ENCODE assay signal across 10 cellular contexts in the genomic region with DNA sequence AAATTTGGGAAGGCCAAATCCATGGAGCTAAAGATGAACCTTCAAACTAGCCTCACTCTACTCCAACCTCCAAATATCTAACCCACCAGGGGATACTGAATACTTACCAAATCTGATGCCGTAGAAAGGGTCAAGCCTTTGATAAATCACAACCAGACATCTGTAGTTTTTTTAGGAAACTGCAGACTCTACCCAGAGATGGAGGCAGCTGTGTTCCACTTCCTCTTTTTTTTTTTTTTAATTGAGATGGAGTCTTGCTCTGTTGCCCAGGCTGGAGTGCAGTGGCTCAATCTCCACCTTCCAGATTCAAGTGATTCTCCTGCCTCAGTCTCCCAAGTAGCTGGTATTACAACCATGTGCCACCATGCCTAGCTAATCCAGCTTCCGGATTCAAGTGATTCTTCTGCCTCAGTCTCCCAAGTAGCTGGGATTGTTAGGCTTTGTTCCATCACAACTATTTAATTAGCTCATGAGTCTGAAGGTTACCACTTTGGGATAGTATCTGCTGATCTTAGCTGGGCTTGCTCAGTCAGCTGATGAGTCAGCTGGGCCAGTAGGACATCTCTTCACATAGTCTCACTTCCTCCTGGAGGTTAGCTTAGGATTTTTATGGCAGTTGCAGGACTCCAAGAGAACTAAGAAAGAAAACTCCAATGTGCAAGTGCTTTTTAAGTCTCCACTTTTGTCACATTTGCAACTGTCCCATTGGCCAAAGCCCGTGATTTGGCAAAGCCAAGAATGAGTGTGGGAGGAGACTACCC. TPM values are rescaled to one million over a fixed set of nuclear protein-coding genes. Genes with fewer than 3 reads are reported as not detected.
DNase-seq lines count a peak whose midpoint lies in the region; ATAC-seq, FAIRE-seq and TF ChIP-seq lines count a peak whose summit lies in the region.
"Had no signal": no experiment of that assay in that cellular context is flagged by ENCODE, and none has a peak within 500 bp of the region (broad histone marks: within the 10 kb centered on the region; RNA-seq: fewer than 3 reads in every experiment).

No MANE protein-coding gene starts in this region.

- 98% methylated on average over 3 of the region's 3 CpGs for WGBS in HepG2 (ENCODE audit: low lambda C conversion rate)
- WGBS in smooth muscle cell (ENCODE audit: low lambda C conversion rate), result 89% methylated on average over 3 of the region's 3 CpGs
- WGBS in suprapubic skin, result 88% methylated on average over 3 of the region's 3 CpGs

- H3K27ac ChIP-seq in HepG2 (ENCODE audit: extremely low read length, insufficient read depth, low read length) (no peak overlapping the region), smooth muscle cell (ENCODE audit: low read depth) (no peak overlapping the region), suprapubic skin (no peak overlapping the region)
- H3K27ac ChIP-seq: cardiac muscle cell had no signal

- H3K4me3 ChIP-seq in HepG2 (replicated peaks in 1 of 3; ENCODE audit: insufficient read depth in 1 of 3, low read depth in 2 of 3, low read length in 3 of 3) (no peak overlapping the region), smooth muscle cell (no peak overlapping the region), suprapubic skin (no peak overlapping the region)
- H3K4me3 ChIP-seq: cardiac muscle cell had no signal

- DNase-seq in NCI-H226 (peak; percentile 36), HepG2 (ENCODE audit: low spot score) (peak; percentile 59), smooth muscle cell (lab: John Stamatoyannopoulos, UW; ENCODE audit: unreplicated experiment) (no peak), ACHN (no peak), suprapubic skin (ENCODE audit: low spot score in 2 of 2) (no peak)
- DNase-seq in stimulated activated CD4-positive, alpha-beta T cell treated with anti-CD3 and anti-CD28 coated beads, Interleukin-1b, Interleukin-23, amount 100 ng/mL, for 48 hours, result no peak
- DNase-seq: NCI-H1436 treated with DMSO at 0.1 percent for 48 hours had no signal

- TF ChIP-seq CTCF in HepG2 (CRISPR knock-in tag; IDR thresholded peaks at IDR 0.05), result no peak
- TF ChIP-seq CTCF in smooth muscle cell (IDR thresholded peaks at IDR 0.05; ENCODE audit: borderline replicate concordance, insufficient read depth, poor library complexity, severe bottlenecking), result no peak
- TF ChIP-seq CTCF in suprapubic skin (IDR thresholded peaks at IDR 0.05), result no peak

- TF ChIP-seq POLR2A in HepG2 (IDR thresholded peaks at IDR 0.05; ENCODE audit: insufficient read depth in 1 of 2, low read depth in 2 of 2, low read length in 2 of 2) (no peak), suprapubic skin (IDR thresholded peaks at IDR 0.05) (no peak)

- no peaks in the 10 kb centered on the region for H3K27me3 ChIP-seq in HepG2 (ENCODE audit: control insufficient read depth in 1 of 2, insufficient read depth in 2 of 2, low read length in 2 of 2)
- H3K27me3 ChIP-seq in smooth muscle cell (ENCODE audit: low read depth), result no peaks in the 10 kb centered on the region
- H3K27me3 ChIP-seq in suprapubic skin, result no peaks in the 10 kb centered on the region
- H3K27me3 ChIP-seq: cardiac muscle cell had no signal

- CTCF ChIA-PET in HepG2 (lab: Yijun Ruan, JAX; ENCODE audit: low intra/inter-chr PET ratio, low total read pairs), result no interaction called here

- H4K20me1 ChIP-seq in HepG2 (ENCODE audit: insufficient read depth, low read length), result no peaks in the 10 kb centered on the region
- H4K20me1 ChIP-seq in smooth muscle cell (ENCODE audit: low read depth), result no peaks in the 10 kb centered on the region

- intact Hi-C loops in HepG2 (cut with micrococcal nuclease; ENCODE audit: unreplicated experiment), result no loop called here

- H3K9ac ChIP-seq in HepG2 (ENCODE audit: insufficient read depth, low read depth, low read length), result no peak overlapping the region
- H3K9ac ChIP-seq in smooth muscle cell (ENCODE audit: low read depth), result no peak overlapping the region

- in situ Hi-C loops in HepG2 (cut with HindIII; ENCODE audit: extremely low pct_ligation_motif_present, low pct_unique_long_range_greater_than_20kb), result no loop called here
- in situ Hi-C loops in ACHN (cut with HindIII; ENCODE audit: low pct_ligation_motif_present, low pct_unique_long_range_greater_than_20kb, low sequenced_read_pairs), result no loop called here

- peaks cover 29% of the 10 kb centered on the region for H3K79me2 ChIP-seq in HepG2 (ENCODE audit: insufficient read depth, low read length)
- H3K79me2 ChIP-seq in smooth muscle cell (ENCODE audit: low read depth), result no peaks in the 10 kb centered on the region

- ATAC-seq in GM18909 (IDR thresholded peaks at IDR 0.05; ENCODE audit: poor library complexity, unreplicated experiment), result peak; percentile 90
- ATAC-seq in HG02840 (IDR thresholded peaks at IDR 0.05; ENCODE audit: low FRiP score, unreplicated experiment), result peak; percentile 78
- ATAC-seq in HepG2, result peak; percentile 89

- H3K36me3 ChIP-seq in HepG2 (replicated peaks in 1 of 2; ENCODE audit: control insufficient read depth in 1 of 2, insufficient read depth in 2 of 2, low read length in 2 of 2), result no peaks in the 10 kb centered on the region; a peak in 2 of 5 replicates
- H3K36me3 ChIP-seq in smooth muscle cell (ENCODE audit: low read depth), result no peaks in the 10 kb centered on the region
- H3K36me3 ChIP-seq in suprapubic skin, result no peaks in the 10 kb centered on the region
- H3K36me3 ChIP-seq: cardiac muscle cell had no signal

- FAIRE-seq in HepG2 (lab: Jason Lieb, UNC), result no peak

- BruUV-seq in HepG2 (replicated peaks; lab: Mats Ljungman, UMichigan), result no TSS peak

- POLR2A ChIA-PET in HepG2 (lab: Yijun Ruan, JAX), result interaction anchor here (0.7 to 1.9 kb wide), 4 partner anchors 10 to 30 kb away, joined by 3 to 11 read pairs (median 3); a partner anchor contains a TSS

- H3F3A ChIP-seq in smooth muscle cell (ENCODE audit: low read depth), result no peaks in the 10 kb centered on the region

- TF ChIP-seq RAD21 in HepG2 (CRISPR knock-in tag; IDR thresholded peaks at IDR 0.05), result no peak

- no peak overlapping the region for H2AFZ ChIP-seq in HepG2 (ENCODE audit: low read length)
- H2AFZ ChIP-seq in smooth muscle cell (ENCODE audit: low read depth), result no peak overlapping the region

- H3K4me2 ChIP-seq in HepG2 (ENCODE audit: low read depth, low read length) (no peak overlapping the region), smooth muscle cell (no peak overlapping the region)

- H3K4me1 ChIP-seq in HepG2 (ENCODE audit: insufficient read depth, low read length) (peaks cover 27% of the 10 kb centered on the region), smooth muscle cell (ENCODE audit: low read depth) (no peaks in the 10 kb centered on the region), suprapubic skin (no peaks in the 10 kb centered on the region)

- TF ChIP-seq EP300 in HepG2 (IDR thresholded peaks at IDR 0.05; ENCODE audit: low read depth in 2 of 2, low read length in 2 of 2) (no peak), HepG2 (CRISPR knock-in tag; IDR thresholded peaks at IDR 0.05; ENCODE audit: borderline replicate concordance) (no peak), suprapubic skin (IDR thresholded peaks at IDR 0.05) (no peak)

- no peaks in the 10 kb centered on the region for H3K9me3 ChIP-seq in HepG2 (ENCODE audit: low read length)
- H3K9me3 ChIP-seq in smooth muscle cell (replicated peaks; ENCODE audit: low read depth), result no peaks in the 10 kb centered on the region
- H3K9me3 ChIP-seq in suprapubic skin, result no peaks in the 10 kb centered on the region

RNA-seq across cellular contexts. Expression of a gene that starts 13.3 kb away (rescaled TPM):
- total RNA-seq in HepG2 (2016; rRNA removed; fragmentation: Illumina TruSeq; extraction: Trizol) (2.9 and 4.5 TPM in 2 replicates), smooth muscle cell (1.4 and 1.6 TPM in 2 replicates), suprapubic skin (1 to 10 TPM; 1.6 to 3.6 (median 3.0) TPM)
- total RNA-seq in HepG2 (2016; cell fraction: cytosol; rRNA removed; fragmentation: Illumina TruSeq; extraction: Trizol; ENCODE audit: low read depth), result 0.51 and 0.62 TPM in 2 replicates
- total RNA-seq in HepG2 (2016; cell fraction: insoluble cytoplasmic fraction; rRNA removed; fragmentation: Illumina TruSeq; extraction: Trizol), result 2.9 and 4.1 TPM in 2 replicates
- total RNA-seq in HepG2 (2016; cell fraction: membrane; rRNA removed; fragmentation: Illumina TruSeq; extraction: Trizol), result 0.86 and 0.93 TPM in 2 replicates
- 6.1 and 6.5 TPM in 2 replicates for total RNA-seq in HepG2 (2016; cell fraction: nucleus; rRNA removed; fragmentation: Illumina TruSeq; extraction: Trizol)
- polyA plus RNA-seq in HepG2 (2011; rRNA removed) (1.3 and 1.5 TPM in 2 replicates), smooth muscle cell (0.11 and 0.54 TPM in 2 replicates)
- polyA plus RNA-seq in HepG2 (2011; cell fraction: cytosol; rRNA removed), result 0.56 and 1.2 TPM in 2 replicates
- 1.7 and 2.6 TPM in 2 replicates for polyA plus RNA-seq in HepG2 (2011; cell fraction: nucleus; rRNA removed)
- 0.65 and 0.80 TPM in 2 replicates for polyA plus RNA-seq in HepG2 (2012)
- 0.08 and 0.10 TPM in 2 replicates for polyA plus RNA-seq in HepG2 (2016; cell fraction: cytosol; fragmentation: Illumina TruSeq; extraction: Trizol; ENCODE audit: low read depth)
- polyA plus RNA-seq in HepG2 (2016; cell fraction: insoluble cytoplasmic fraction; fragmentation: Illumina TruSeq; extraction: Trizol; ENCODE audit: low read depth), result 1.7 and 1.9 TPM in 2 replicates
- 0.18 and 0.27 TPM in 2 replicates for polyA plus RNA-seq in HepG2 (2016; cell fraction: membrane; fragmentation: Illumina TruSeq; extraction: Trizol; ENCODE audit: low read depth)
- 2.1 and 2.6 TPM in 2 replicates for polyA plus RNA-seq in HepG2 (2016; cell fraction: nucleus; fragmentation: Illumina TruSeq; extraction: Trizol; ENCODE audit: insufficient read depth, low read depth)
- 5.6 and 8.1 TPM in 2 replicates for polyA minus RNA-seq in HepG2 (2011; rRNA and poly(A)+ RNA removed; ENCODE audit: low replicate concordance)
- polyA minus RNA-seq in HepG2 (2011; cell fraction: cytosol; rRNA and poly(A)+ RNA removed), result 2.5 and 3.6 TPM in 2 replicates
- 16.5 and 22.3 TPM in 2 replicates for polyA minus RNA-seq in HepG2 (2011; cell fraction: nucleus; rRNA and poly(A)+ RNA removed)

RNA-seq across cellular contexts. Expression of a gene that starts 53.3 kb away (rescaled TPM):
- total RNA-seq in HepG2 (2016; rRNA removed; fragmentation: Illumina TruSeq; extraction: Trizol), result 56.1 and 90.6 TPM in 2 replicates
- total RNA-seq in HepG2 (2016; cell fraction: cytosol; rRNA removed; fragmentation: Illumina TruSeq; extraction: Trizol; ENCODE audit: low read depth), result 7.3 and 12.5 TPM in 2 replicates
- total RNA-seq in HepG2 (2016; cell fraction: insoluble cytoplasmic fraction; rRNA removed; fragmentation: Illumina TruSeq; extraction: Trizol), result 54.8 and 88.2 TPM in 2 replicates
- 25.6 and 27.4 TPM in 2 replicates for total RNA-seq in HepG2 (2016; cell fraction: membrane; rRNA removed; fragmentation: Illumina TruSeq; extraction: Trizol)
- 46.5 and 53.8 TPM in 2 replicates for total RNA-seq in HepG2 (2016; cell fraction: nucleus; rRNA removed; fragmentation: Illumina TruSeq; extraction: Trizol)
- 22.1 and 27.0 TPM in 2 replicates for polyA plus RNA-seq in HepG2 (2011; rRNA removed)
- polyA plus RNA-seq in HepG2 (2011; cell fraction: cytosol; rRNA removed), result 22.4 and 23.3 TPM in 2 replicates
- 10.3 and 13.1 TPM in 2 replicates for polyA plus RNA-seq in HepG2 (2011; cell fraction: nucleus; rRNA removed)
- polyA plus RNA-seq in HepG2 (2012), result 28.1 and 28.8 TPM in 2 replicates
- polyA plus RNA-seq in HepG2 (2016; cell fraction: cytosol; fragmentation: Illumina TruSeq; extraction: Trizol; ENCODE audit: low read depth), result 12.1 and 12.5 TPM in 2 replicates
- 81.9 and 84.6 TPM in 2 replicates for polyA plus RNA-seq in HepG2 (2016; cell fraction: insoluble cytoplasmic fraction; fragmentation: Illumina TruSeq; extraction: Trizol; ENCODE audit: low read depth)
- polyA plus RNA-seq in HepG2 (2016; cell fraction: membrane; fragmentation: Illumina TruSeq; extraction: Trizol; ENCODE audit: low read depth), result 21.3 and 21.5 TPM in 2 replicates
- polyA plus RNA-seq in HepG2 (2016; cell fraction: nucleus; fragmentation: Illumina TruSeq; extraction: Trizol; ENCODE audit: insufficient read depth, low read depth), result 34.4 and 35.2 TPM in 2 replicates
- polyA minus RNA-seq in HepG2 (2011; rRNA and poly(A)+ RNA removed; ENCODE audit: low replicate concordance), result 22.3 and 35.3 TPM in 2 replicates
- 38.6 and 39.5 TPM in 2 replicates for polyA minus RNA-seq in HepG2 (2011; cell fraction: cytosol; rRNA and poly(A)+ RNA removed)
- polyA minus RNA-seq in HepG2 (2011; cell fraction: nucleus; rRNA and poly(A)+ RNA removed), result 40.2 and 44.4 TPM in 2 replicates
- 3.7 and 4.9 TPM in 2 replicates for total RNA-seq in smooth muscle cell
- 22.1 and 23.9 TPM in 2 replicates for polyA plus RNA-seq in smooth muscle cell
- 10 to 100 TPM in 3 of 4 donors, 1 to 10 TPM in 1; 7.4 to 12.9 (median 11.4) TPM for total RNA-seq in suprapubic skin

Comparison
In these comparisons a context has a peak if more than half of its experiments do, and no peak if none do; other contexts are left out.
1. DNase-seq: peak in NCI-H226 (single experiment) and HepG2 (single experiment); none in smooth muscle cell (single experiment), ACHN (single experiment), suprapubic skin (0 of 2) and stimulated activated CD4-positive, alpha-beta T cell treated with anti-CD3 and anti-CD28 coated beads, Interleukin-1b, Interleukin-23, amount 100 ng/mL, for 48 hours (single experiment).
2. Peak in every context shown above with its lines, with median percentiles within 50 percentile points of each other: ATAC-seq.